ENCODE assay signal across 10 cellular contexts in genomic region chr14:69650948-69651369, GRCh38. TPM values are rescaled to one million over a fixed set of nuclear protein-coding genes. Genes with fewer than 3 reads are reported as not detected.
DNase-seq lines count a peak whose midpoint lies in the region; ATAC-seq, FAIRE-seq and TF ChIP-seq lines count a peak whose summit lies in the region.
"Had no signal": no experiment of that assay in that cellular context is flagged by ENCODE, and none has a peak within 500 bp of the region (broad histone marks: within the 10 kb centered on the region; RNA-seq: fewer than 3 reads in every experiment).

No MANE protein-coding gene starts in this region.

- H3K9ac ChIP-seq in liver (ENCODE audit: low read depth in 1 of 2, low read length in 2 of 2) (no peak overlapping the region), HepG2 (ENCODE audit: insufficient read depth, low read depth, low read length) (no peak overlapping the region), mammary epithelial cell (ENCODE audit: insufficient read depth, low read length) (no peak overlapping the region)

- intact Hi-C loops in HepG2 (cut with micrococcal nuclease; ENCODE audit: unreplicated experiment) (no loop called here), mammary epithelial cell (cut with micrococcal nuclease) (no loop called here), aorta (cut with DNase I) (no loop called here)

- no peak overlapping the region for H3K4me3 ChIP-seq in liver (ENCODE audit: low read depth in 1 of 3, low read length in 3 of 3)
- no peak overlapping the region for H3K4me3 ChIP-seq in HepG2 (replicated peaks in 1 of 3; ENCODE audit: insufficient read depth in 1 of 3, low read depth in 2 of 3, low read length in 3 of 3)
- no peak overlapping the region for H3K4me3 ChIP-seq in mammary epithelial cell (replicated peaks in 1 of 3; ENCODE audit: insufficient read depth in 1 of 3, low read depth in 2 of 3, low read length in 3 of 3)
- H3K4me3 ChIP-seq in aorta (ENCODE audit: low read length in 2 of 2), result no peak overlapping the region

- H3K4me1 Mint-ChIP-seq in mesothelial cell of epicardium, result peaks cover 47% of the 10 kb centered on the region

- TF ChIP-seq RAD21 in liver (IDR thresholded peaks at IDR 0.05), result no peak
- no peak for TF ChIP-seq RAD21 in HepG2 (CRISPR knock-in tag; IDR thresholded peaks at IDR 0.05)

- H3K9me3 ChIP-seq in liver (ENCODE audit: control insufficient read depth in 4 of 4, low read length in 3 of 4), result no peaks in the 10 kb centered on the region
- no peaks in the 10 kb centered on the region for H3K9me3 ChIP-seq in HepG2 (ENCODE audit: low read length)
- H3K9me3 ChIP-seq in mammary epithelial cell (replicated peaks; ENCODE audit: insufficient read depth, low read length), result no peaks in the 10 kb centered on the region
- no peaks in the 10 kb centered on the region for H3K9me3 ChIP-seq in aorta (ENCODE audit: control insufficient read depth, low read length)

- TF ChIP-seq CTCF in liver (IDR thresholded peaks at IDR 0.05; ENCODE audit: low read depth, low read length, missing input control) (no peak), HepG2 (CRISPR knock-in tag; IDR thresholded peaks at IDR 0.05) (no peak), mammary epithelial cell (conservative IDR thresholded peaks at IDR 0.05 in 1 of 2, IDR thresholded peaks at IDR 0.05 in 1 of 2; ENCODE audit: extremely low read depth in 1 of 2, insufficient read depth in 1 of 2, low read depth in 1 of 2, low read length in 2 of 2) (no peak), mesothelial cell of epicardium (IDR thresholded peaks at IDR 0.05; ENCODE audit: unreplicated experiment) (no peak)

- CTCF ChIA-PET in HepG2 (lab: Yijun Ruan, JAX; ENCODE audit: low intra/inter-chr PET ratio, low total read pairs) (no interaction called here), mammary epithelial cell (lab: Charles Lee; ENCODE audit: low non-redundant PET) (no interaction called here)

- peak overlapping the region; percentile 81 for H3K27ac Mint-ChIP-seq in mesothelial cell of epicardium

- no peak for FAIRE-seq in HepG2 (lab: Jason Lieb, UNC)

- H3K79me2 ChIP-seq in HepG2 (ENCODE audit: insufficient read depth, low read length), result peaks cover 28% of the 10 kb centered on the region
- H3K79me2 ChIP-seq in mammary epithelial cell (ENCODE audit: insufficient read depth, low read length), result peaks cover 97% of the 10 kb centered on the region

- H3K27ac ChIP-seq in liver (ENCODE audit: low read depth in 1 of 2, low read length in 2 of 2), result peak overlapping the region; percentile 44 to 87
- no peak overlapping the region for H3K27ac ChIP-seq in HepG2 (ENCODE audit: extremely low read length, insufficient read depth, low read length)
- H3K27ac ChIP-seq in mammary epithelial cell (ENCODE audit: insufficient read depth, low read depth, low read length), result peak overlapping the region; percentile 58
- H3K27ac ChIP-seq in aorta (ENCODE audit: low read depth in 1 of 2, low read length in 2 of 2), result peak overlapping the region; percentile 9 to 32

- TF ChIP-seq POLR2A in HepG2 (IDR thresholded peaks at IDR 0.05; ENCODE audit: insufficient read depth in 1 of 2, low read depth in 2 of 2, low read length in 2 of 2), result no peak

- H3K4me1 ChIP-seq in liver (ENCODE audit: control insufficient read depth in 4 of 4, insufficient read depth in 4 of 4, low read length in 3 of 4), result peaks cover 20 to 62% (median 50%) of the 10 kb centered on the region in 4 donors
- peaks cover 80% of the 10 kb centered on the region for H3K4me1 ChIP-seq in HepG2 (ENCODE audit: insufficient read depth, low read length)
- peaks cover 57% of the 10 kb centered on the region for H3K4me1 ChIP-seq in mammary epithelial cell (ENCODE audit: insufficient read depth, low read length)
- peaks cover 14 to 15% of the 10 kb centered on the region in 2 donors for H3K4me1 ChIP-seq in aorta (ENCODE audit: control insufficient read depth in 1 of 2, insufficient read depth in 2 of 2, low read length in 2 of 2)

- H3K4me3 Mint-ChIP-seq in mesothelial cell of epicardium, result no peak overlapping the region

- in situ Hi-C loops in HepG2 (cut with HindIII; ENCODE audit: extremely low pct_ligation_motif_present, low pct_unique_long_range_greater_than_20kb) (no loop called here), mammary epithelial cell (cut with MboI; ENCODE audit: low sequenced_read_pairs in 2 of 2) (no loop called here)

- H2AFZ ChIP-seq in HepG2 (ENCODE audit: low read length), result no peak overlapping the region
- no peak overlapping the region for H2AFZ ChIP-seq in mammary epithelial cell (ENCODE audit: low read depth, low read length)

- peaks cover 3% of the 10 kb centered on the region for H3K36me3 Mint-ChIP-seq in mesothelial cell of epicardium

- H3K36me3 ChIP-seq in liver (ENCODE audit: control insufficient read depth in 4 of 4, insufficient read depth in 3 of 4, low read depth in 1 of 4, low read length in 3 of 4), result no peaks in the 10 kb centered on the region
- H3K36me3 ChIP-seq in HepG2 (replicated peaks in 1 of 2; ENCODE audit: control insufficient read depth in 1 of 2, insufficient read depth in 2 of 2, low read length in 2 of 2), result no peaks in the 10 kb centered on the region
- H3K36me3 ChIP-seq in mammary epithelial cell (ENCODE audit: insufficient read depth, low read length), result no peaks in the 10 kb centered on the region
- no peaks in the 10 kb centered on the region for H3K36me3 ChIP-seq in aorta (ENCODE audit: control insufficient read depth in 1 of 2, insufficient read depth in 2 of 2, low read length in 1 of 2)

- POLR2A ChIA-PET in HepG2 (lab: Yijun Ruan, JAX), result interaction anchor here (1.4 kb wide), 1 partner anchor 13 kb away, joined by 4 read pairs; no protein-coding TSS in a partner anchor

- no peaks in the 10 kb centered on the region for H3K27me3 Mint-ChIP-seq in mesothelial cell of epicardium (ENCODE audit: low read depth)

- H3K27me3 ChIP-seq in liver (ENCODE audit: control insufficient read depth in 4 of 4, insufficient read depth in 4 of 4, low read length in 3 of 4), result no peaks in the 10 kb centered on the region
- no peaks in the 10 kb centered on the region for H3K27me3 ChIP-seq in HepG2 (ENCODE audit: control insufficient read depth in 1 of 2, insufficient read depth in 2 of 2, low read length in 2 of 2)
- H3K27me3 ChIP-seq in mammary epithelial cell (ENCODE audit: insufficient read depth, low read length), result no peaks in the 10 kb centered on the region
- no peaks in the 10 kb centered on the region for H3K27me3 ChIP-seq in aorta (ENCODE audit: control insufficient read depth in 1 of 2, insufficient read depth in 2 of 2, low read length in 1 of 2)

- dilution Hi-C loops in mammary epithelial cell (cut with HindIII; ENCODE audit: low sequenced_read_pairs), result no loop called here

- no peak for TF ChIP-seq EP300 in HepG2 (IDR thresholded peaks at IDR 0.05; ENCODE audit: low read depth in 2 of 2, low read length in 2 of 2)
- TF ChIP-seq EP300 in HepG2 (CRISPR knock-in tag; IDR thresholded peaks at IDR 0.05; ENCODE audit: borderline replicate concordance), result no peak

- ATAC-seq in HepG2 (no peak), aorta (ENCODE audit: low FRiP score) (no peak), GM21381 (IDR thresholded peaks at IDR 0.05; ENCODE audit: unreplicated experiment) (no peak)

- WGBS in liver, result 87% methylated on average over 3 of the region's 3 CpGs
- 98% methylated on average over 3 of the region's 3 CpGs for WGBS in HepG2 (ENCODE audit: low lambda C conversion rate)
- WGBS in mammary epithelial cell (ENCODE audit: low coverage, missing lambda C conversion rate), result 49% methylated on average over 3 of the region's 3 CpGs
- 55 to 58% methylated on average over 3 of the region's 3 CpGs for WGBS in aorta, 2 donors

- no peaks in the 10 kb centered on the region for H3K9me3 Mint-ChIP-seq in mesothelial cell of epicardium

- H4K20me1 ChIP-seq in HepG2 (ENCODE audit: insufficient read depth, low read length) (no peaks in the 10 kb centered on the region), mammary epithelial cell (ENCODE audit: insufficient read depth, low read length) (no peaks in the 10 kb centered on the region)

- DNase-seq in HepG2 (ENCODE audit: low spot score) (no peak), mammary epithelial cell (peak; percentile 67), mesothelial cell of epicardium (ENCODE audit: low spot score in 2 of 2, unreplicated experiment in 2 of 2) (no peak), aorta (no peak), iPS-NIHi11 (ENCODE audit: low spot score) (no peak)
- no peak for DNase-seq in stimulated activated CD4-positive, alpha-beta T cell treated with anti-CD3 and anti-CD28 coated beads, Interleukin-4, amount 100 ng/mL, for 24 hours
- DNase-seq: activated CD8-positive, alpha-beta memory T cell treated with anti-CD3 and anti-CD28 coated beads, Interleukin-2, amount 50 U/mL, for 4 hours; DMS53 had no signal

- no TSS peak for BruUV-seq in HepG2 (replicated peaks; lab: Mats Ljungman, UMichigan)
- BruUV-seq in mammary epithelial cell (replicated peaks; lab: Mats Ljungman, UMichigan), result no TSS peak

- H3K4me2 ChIP-seq in HepG2 (ENCODE audit: low read depth, low read length), result no peak overlapping the region
- H3K4me2 ChIP-seq in mammary epithelial cell (ENCODE audit: insufficient read depth, low read depth, low read length), result peak overlapping the region; percentile 58

RNA-seq across cellular contexts. Expression of gene SUSD6, which starts 39.6 kb away (rescaled TPM):
- total RNA-seq in liver (10 to 100 TPM in 1 of 2 donors, 1 to 10 TPM in 1; 7.9 to 10.8 TPM), HepG2 (2016; rRNA removed; fragmentation: Illumina TruSeq; extraction: Trizol) (4.8 and 7.2 TPM in 2 replicates), mammary epithelial cell (10 to 100 TPM; 34.8 to 45.6 TPM), mesothelial cell of epicardium (34.7 to 37.3 TPM (median 35.3 TPM) in 3 replicates), aorta (10 to 100 TPM; 51.3 to 59.9 TPM)
- polyA plus RNA-seq in liver (1 to 10 TPM; 6.8 to 7.4 TPM), HepG2 (2011; rRNA removed) (7.4 and 9.4 TPM in 2 replicates), mammary epithelial cell (17.1 TPM), aorta (10 to 100 TPM in 1 of 2 donors, 1 to 10 TPM in 1; 7.4 to 16.1 TPM)
- total RNA-seq in HepG2 (2016; cell fraction: cytosol; rRNA removed; fragmentation: Illumina TruSeq; extraction: Trizol; ENCODE audit: low read depth), result 0.53 and 0.71 TPM in 2 replicates
- 3.7 and 7.0 TPM in 2 replicates for total RNA-seq in HepG2 (2016; cell fraction: insoluble cytoplasmic fraction; rRNA removed; fragmentation: Illumina TruSeq; extraction: Trizol)
- 2.4 and 2.6 TPM in 2 replicates for total RNA-seq in HepG2 (2016; cell fraction: membrane; rRNA removed; fragmentation: Illumina TruSeq; extraction: Trizol)
- total RNA-seq in HepG2 (2016; cell fraction: nucleus; rRNA removed; fragmentation: Illumina TruSeq; extraction: Trizol), result 11.6 and 12.8 TPM in 2 replicates
- 3.9 and 4.6 TPM in 2 replicates for polyA plus RNA-seq in HepG2 (2011; cell fraction: cytosol; rRNA removed)
- 17.5 and 19.4 TPM in 2 replicates for polyA plus RNA-seq in HepG2 (2011; cell fraction: nucleus; rRNA removed)
- polyA plus RNA-seq in HepG2 (2012), result 5.8 and 6.9 TPM in 2 replicates
- polyA plus RNA-seq in HepG2 (2016; cell fraction: cytosol; fragmentation: Illumina TruSeq; extraction: Trizol; ENCODE audit: low read depth), result 0.43 and 0.46 TPM in 2 replicates
- polyA plus RNA-seq in HepG2 (2016; cell fraction: insoluble cytoplasmic fraction; fragmentation: Illumina TruSeq; extraction: Trizol; ENCODE audit: low read depth), result 3.1 and 3.3 TPM in 2 replicates
- 0.96 and 1.2 TPM in 2 replicates for polyA plus RNA-seq in HepG2 (2016; cell fraction: membrane; fragmentation: Illumina TruSeq; extraction: Trizol; ENCODE audit: low read depth)
- 14.7 and 15.5 TPM in 2 replicates for polyA plus RNA-seq in HepG2 (2016; cell fraction: nucleus; fragmentation: Illumina TruSeq; extraction: Trizol; ENCODE audit: insufficient read depth, low read depth)
- 7.6 and 16.1 TPM in 2 replicates for polyA minus RNA-seq in HepG2 (2011; rRNA and poly(A)+ RNA removed; ENCODE audit: low replicate concordance)
- 5.3 and 6.9 TPM in 2 replicates for polyA minus RNA-seq in HepG2 (2011; cell fraction: cytosol; rRNA and poly(A)+ RNA removed)
- polyA minus RNA-seq in HepG2 (2011; cell fraction: nucleus; rRNA and poly(A)+ RNA removed), result 12.5 and 13.1 TPM in 2 replicates
- 41.4 TPM for polyA minus RNA-seq in mammary epithelial cell
